ENCODE assay signal across 1 cellular context in the genomic region with DNA sequence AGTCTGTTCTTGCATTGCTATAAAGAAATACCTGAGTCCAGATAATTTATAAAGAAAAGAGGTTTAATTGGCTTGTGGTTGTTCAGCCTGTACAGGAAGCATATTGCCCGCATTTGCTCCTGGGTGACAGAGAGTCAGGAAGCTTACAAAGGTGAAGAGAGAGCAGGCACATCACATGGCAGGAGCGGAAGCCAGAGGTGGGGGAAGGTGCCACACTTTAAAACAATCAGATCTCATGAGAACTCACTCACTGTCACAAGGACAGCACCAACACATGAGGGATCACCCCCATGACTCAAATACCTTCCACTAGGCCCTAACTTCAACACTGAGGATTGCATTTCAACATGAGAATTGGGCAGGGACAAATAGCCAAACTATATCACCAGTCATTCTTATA.
TF ChIP-seq lines count a peak whose summit lies in the region.

No MANE protein-coding gene starts in this region.

TF ChIP-seq in SK-N-SH treated with all-trans-retinoic acid at 6 μM for 48 hours, 23 proteins besides CTCF, POLR2A, EP300 and RAD21:
- no peak for TF ChIP-seq RARB (CRISPR knock-in tag; IDR thresholded peaks at IDR 0.05)
- no peak for TF ChIP-seq TSHZ2 (CRISPR knock-in tag; IDR thresholded peaks at IDR 0.05)
- TF ChIP-seq ISL1 (CRISPR knock-in tag; IDR thresholded peaks at IDR 0.05): no peak
- TF ChIP-seq OSR1 (CRISPR knock-in tag; IDR thresholded peaks at IDR 0.05): no peak
- TF ChIP-seq ZFP30 (CRISPR knock-in tag; IDR thresholded peaks at IDR 0.05): no peak
- TF ChIP-seq, protein P1, sequence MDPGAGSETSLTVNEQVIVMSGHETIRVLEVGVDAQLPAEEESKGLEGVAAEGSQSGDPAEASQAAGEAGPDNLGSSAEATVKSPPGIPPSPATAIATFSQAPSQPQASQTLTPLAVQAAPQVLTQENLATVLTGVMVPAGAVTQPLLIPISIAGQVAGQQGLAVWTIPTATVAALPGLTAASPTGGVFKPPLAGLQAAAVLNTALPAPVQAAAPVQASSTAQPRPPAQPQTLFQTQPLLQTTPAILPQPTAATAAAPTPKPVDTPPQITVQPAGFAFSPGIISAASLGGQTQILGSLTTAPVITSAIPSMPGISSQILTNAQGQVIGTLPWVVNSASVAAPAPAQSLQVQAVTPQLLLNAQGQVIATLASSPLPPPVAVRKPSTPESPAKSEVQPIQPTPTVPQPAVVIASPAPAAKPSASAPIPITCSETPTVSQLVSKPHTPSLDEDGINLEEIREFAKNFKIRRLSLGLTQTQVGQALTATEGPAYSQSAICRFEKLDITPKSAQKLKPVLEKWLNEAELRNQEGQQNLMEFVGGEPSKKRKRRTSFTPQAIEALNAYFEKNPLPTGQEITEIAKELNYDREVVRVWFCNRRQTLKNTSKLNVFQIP (CRISPR knock-in tag; IDR thresholded peaks at IDR 0.05; ENCODE audit: borderline replicate concordance, low read depth): no peak
- TF ChIP-seq ZNF8 (CRISPR knock-in tag; IDR thresholded peaks at IDR 0.05): no peak
- no peak for TF ChIP-seq ZC3H10 (CRISPR knock-in tag; IDR thresholded peaks at IDR 0.05)
- TF ChIP-seq, protein P2, sequence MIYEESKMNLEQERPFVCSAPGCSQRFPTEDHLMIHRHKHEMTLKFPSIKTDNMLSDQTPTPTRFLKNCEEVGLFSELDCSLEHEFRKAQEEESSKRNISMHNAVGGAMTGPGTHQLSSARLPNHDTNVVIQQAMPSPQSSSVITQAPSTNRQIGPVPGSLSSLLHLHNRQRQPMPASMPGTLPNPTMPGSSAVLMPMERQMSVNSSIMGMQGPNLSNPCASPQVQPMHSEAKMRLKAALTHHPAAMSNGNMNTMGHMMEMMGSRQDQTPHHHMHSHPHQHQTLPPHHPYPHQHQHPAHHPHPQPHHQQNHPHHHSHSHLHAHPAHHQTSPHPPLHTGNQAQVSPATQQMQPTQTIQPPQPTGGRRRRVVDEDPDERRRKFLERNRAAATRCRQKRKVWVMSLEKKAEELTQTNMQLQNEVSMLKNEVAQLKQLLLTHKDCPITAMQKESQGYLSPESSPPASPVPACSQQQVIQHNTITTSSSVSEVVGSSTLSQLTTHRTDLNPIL (CRISPR knock-in tag; IDR thresholded peaks at IDR 0.05; ENCODE audit: low read depth): no peak
- no peak for TF ChIP-seq TOX (CRISPR knock-in tag; IDR thresholded peaks at IDR 0.05; ENCODE audit: borderline replicate concordance)
- TF ChIP-seq ZNF70 (CRISPR knock-in tag; IDR thresholded peaks at IDR 0.05): no peak
- TF ChIP-seq TCF4 (CRISPR knock-in tag; IDR thresholded peaks at IDR 0.05; ENCODE audit: borderline replicate concordance): no peak
- no peak for TF ChIP-seq CSDC2 (CRISPR knock-in tag; IDR thresholded peaks at IDR 0.05)
- no peak for TF ChIP-seq CSRNP3 (CRISPR knock-in tag; IDR thresholded peaks at IDR 0.05)
